ENCODE assay signal across 1 cellular context in the genomic region with DNA sequence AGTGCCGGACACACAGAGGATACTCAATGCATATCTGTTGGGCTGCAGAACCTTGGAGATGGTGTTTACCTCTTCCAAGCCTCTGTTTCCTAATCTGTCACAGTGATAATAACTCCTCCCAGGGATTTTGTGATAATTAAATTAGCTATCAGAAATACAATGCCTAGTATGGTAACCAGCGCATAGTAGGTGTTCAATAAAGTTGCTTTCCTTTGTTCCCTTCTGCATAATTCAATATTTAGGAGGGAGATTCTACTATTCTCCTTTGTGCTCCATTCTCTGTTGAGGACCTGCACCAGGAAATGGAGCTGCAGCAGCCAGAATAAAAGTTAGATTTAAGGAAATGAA.
TF ChIP-seq lines count a peak whose summit lies in the region.

No MANE protein-coding gene starts in this region.

TF ChIP-seq in K562, 482 proteins besides CTCF, POLR2A, EP300 and RAD21:
- TF ChIP-seq, protein P1, sequence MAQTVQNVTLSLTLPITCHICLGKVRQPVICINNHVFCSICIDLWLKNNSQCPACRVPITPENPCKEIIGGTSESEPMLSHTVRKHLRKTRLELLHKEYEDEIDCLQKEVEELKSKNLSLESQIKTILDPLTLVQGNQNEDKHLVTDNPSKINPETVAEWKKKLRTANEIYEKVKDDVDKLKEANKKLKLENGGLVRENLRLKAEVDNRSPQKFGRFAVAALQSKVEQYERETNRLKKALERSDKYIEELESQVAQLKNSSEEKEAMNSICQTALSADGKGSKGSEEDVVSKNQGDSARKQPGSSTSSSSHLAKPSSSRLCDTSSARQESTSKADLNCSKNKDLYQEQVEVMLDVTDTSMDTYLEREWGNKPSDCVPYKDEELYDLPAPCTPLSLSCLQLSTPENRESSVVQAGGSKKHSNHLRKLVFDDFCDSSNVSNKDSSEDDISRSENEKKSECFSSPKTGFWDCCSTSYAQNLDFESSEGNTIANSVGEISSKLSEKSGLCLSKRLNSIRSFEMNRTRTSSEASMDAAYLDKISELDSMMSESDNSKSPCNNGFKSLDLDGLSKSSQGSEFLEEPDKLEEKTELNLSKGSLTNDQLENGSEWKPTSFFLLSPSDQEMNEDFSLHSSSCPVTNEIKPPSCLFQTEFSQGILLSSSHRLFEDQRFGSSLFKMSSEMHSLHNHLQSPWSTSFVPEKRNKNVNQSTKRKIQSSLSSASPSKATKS (CRISPR knock-in tag; IDR thresholded peaks at IDR 0.05) = no peak
- TF ChIP-seq RBM34 (IDR thresholded peaks at IDR 0.05; ENCODE audit: borderline replicate concordance, insufficient read depth, low read length) = no peak
- no peak for TF ChIP-seq MAFG (tag; conservative IDR thresholded peaks at IDR 0.05)
- no peak for TF ChIP-seq FOXJ2 (tag; IDR thresholded peaks at IDR 0.05)
- no peak for TF ChIP-seq ARHGAP35 (IDR thresholded peaks at IDR 0.05; ENCODE audit: partially characterized antibody)
- TF ChIP-seq, protein P2, sequence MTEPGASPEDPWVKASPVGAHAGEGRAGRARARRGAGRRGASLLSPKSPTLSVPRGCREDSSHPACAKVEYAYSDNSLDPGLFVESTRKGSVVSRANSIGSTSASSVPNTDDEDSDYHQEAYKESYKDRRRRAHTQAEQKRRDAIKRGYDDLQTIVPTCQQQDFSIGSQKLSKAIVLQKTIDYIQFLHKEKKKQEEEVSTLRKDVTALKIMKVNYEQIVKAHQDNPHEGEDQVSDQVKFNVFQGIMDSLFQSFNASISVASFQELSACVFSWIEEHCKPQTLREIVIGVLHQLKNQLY (CRISPR knock-in tag; conservative IDR thresholded peaks at IDR 0.05) = no peak
- no peak for TF ChIP-seq RBBP5 (IDR thresholded peaks at IDR 0.05; ENCODE audit: borderline replicate concordance, insufficient read depth, low read length, poor library complexity, severe bottlenecking)
- TF ChIP-seq ZKSCAN1 (IDR thresholded peaks at IDR 0.05; ENCODE audit: low read depth, low read length) = peak; percentile 91
